In genomic region chr1:22772054-22772453, GRCh38 we compare ENCODE assay signal across 19 cellular contexts.
A peak's percentile ranks its signal among the peaks of the same experiment; 100 is the strongest.
DNase-seq lines count a peak whose midpoint lies in the region; ATAC-seq and TF ChIP-seq lines count a peak whose summit lies in the region.
"Had no signal": no experiment of that assay in that cellular context is flagged by ENCODE, and none has a peak within 500 bp of the region (broad histone marks: within the 10 kb centered on the region; RNA-seq: fewer than 3 reads in every experiment).

No MANE protein-coding gene starts in this region.

- intact Hi-C loops in right cardiac atrium (cut with DNase I), result no loop called here
- intact Hi-C loops in Right ventricle myocardium inferior (cut with DNase I), result no loop called here
- intact Hi-C loops in OCI-LY7 (cut with micrococcal nuclease; ENCODE audit: unreplicated experiment), result no loop called here
- intact Hi-C loops in mammary epithelial cell (cut with micrococcal nuclease), result no loop called here
- intact Hi-C loops in PC-9 (cut with micrococcal nuclease; ENCODE audit: unreplicated experiment), result no loop called here

- no peaks in the 10 kb centered on the region for H3K27me3 ChIP-seq in right cardiac atrium (ENCODE audit: control insufficient read depth, insufficient read depth)
- H3K27me3 ChIP-seq in mammary epithelial cell (ENCODE audit: insufficient read depth, low read length), result no peaks in the 10 kb centered on the region
- no peaks in the 10 kb centered on the region for H3K27me3 ChIP-seq in PC-9 (ENCODE audit: insufficient read depth, low read depth)

- no peaks in the 10 kb centered on the region for H3K79me2 ChIP-seq in OCI-LY7 (ENCODE audit: insufficient read depth, low read depth, low read length)
- H3K79me2 ChIP-seq in mammary epithelial cell (ENCODE audit: insufficient read depth, low read length), result no peaks in the 10 kb centered on the region
- no peaks in the 10 kb centered on the region for H3K79me2 ChIP-seq in PC-9 (ENCODE audit: low read depth)

- no peaks in the 10 kb centered on the region for H3F3A ChIP-seq in PC-9 (ENCODE audit: insufficient read depth, low read depth)

- H3K4me2 ChIP-seq in OCI-LY7 (ENCODE audit: low read length) (no peak overlapping the region), mammary epithelial cell (ENCODE audit: insufficient read depth, low read depth, low read length) (no peak overlapping the region), PC-9 (no peak overlapping the region)
- H3K4me2 ChIP-seq: GM23338 had no signal

- H3K36me3 ChIP-seq in mesodermal cell (ENCODE audit: control insufficient read depth, insufficient read depth, low read length) (no peaks in the 10 kb centered on the region), OCI-LY7 (ENCODE audit: insufficient read depth, low read length) (no peaks in the 10 kb centered on the region), mammary epithelial cell (ENCODE audit: insufficient read depth, low read length) (no peaks in the 10 kb centered on the region), PC-9 (ENCODE audit: low read depth) (no peaks in the 10 kb centered on the region)

- H4K20me1 ChIP-seq in OCI-LY7 (ENCODE audit: insufficient read depth, low read length) (no peaks in the 10 kb centered on the region), mammary epithelial cell (ENCODE audit: insufficient read depth, low read length) (no peaks in the 10 kb centered on the region), PC-9 (ENCODE audit: insufficient read depth) (no peaks in the 10 kb centered on the region)

- in situ Hi-C loops in mammary epithelial cell (cut with MboI; ENCODE audit: low sequenced_read_pairs in 2 of 2), result no loop called here

- DNase-seq in right cardiac atrium (peak; percentile 73 to 86 (median 76)), Right ventricle myocardium inferior (ENCODE audit: missing footprints) (no peak), putamen (ENCODE audit: low spot score) (peak; percentile 63), OCI-LY7 (ENCODE audit: low spot score) (no peak), mammary epithelial cell (no peak), PC-9 (no peak)
- DNase-seq: ACHN; activated CD4-positive, alpha-beta T cell treated with anti-CD3 and anti-CD28 coated beads, Interleukin-2, amount 50 U/mL, for 48 hours; activated T-cell treated with anti-CD3 and anti-CD28 coated beads for 4 hours; GDM1; Kasumi-1; kidney; mucosa of descending colon; NCI-H2171 treated with DMSO at 0.1 percent for 48 hours; NCI-H82 had no signal

- ATAC-seq in right cardiac atrium (peak; percentile 60 to 62), Right ventricle myocardium inferior (no peak), GM19397 (IDR thresholded peaks at IDR 0.05; ENCODE audit: unreplicated experiment) (no peak)
- ATAC-seq: GM23338, mucosa of descending colon, WTC11 had no signal

- H3K27ac ChIP-seq in right cardiac atrium (ENCODE audit: low read length) (no peak overlapping the region), mesodermal cell (ENCODE audit: low read depth, low read length, severe bottlenecking) (peak overlapping the region; percentile 49), OCI-LY7 (ENCODE audit: low read depth, low read length, poor library complexity, severe bottlenecking) (no peak overlapping the region), mammary epithelial cell (ENCODE audit: insufficient read depth, low read depth, low read length) (no peak overlapping the region), PC-9 (no peak overlapping the region)

- H3K9ac ChIP-seq in mammary epithelial cell (ENCODE audit: insufficient read depth, low read length), result no peak overlapping the region

- no TSS peak for BruUV-seq in OCI-LY7 (replicated peaks; lab: Mats Ljungman, UMichigan)
- no TSS peak for BruUV-seq in mammary epithelial cell (replicated peaks; lab: Mats Ljungman, UMichigan)
- no TSS peak for BruUV-seq in PC-9 (replicated peaks; lab: Mats Ljungman, UMichigan)

- H2AFZ ChIP-seq in OCI-LY7 (ENCODE audit: low read length), result no peak overlapping the region
- no peak overlapping the region for H2AFZ ChIP-seq in mammary epithelial cell (ENCODE audit: low read depth, low read length)
- no peak overlapping the region for H2AFZ ChIP-seq in PC-9
- H2AFZ ChIP-seq: GM23338 had no signal

- CTCF ChIA-PET in OCI-LY7 (lab: Charles Lee; ENCODE audit: unreplicated experiment) (no interaction called here), mammary epithelial cell (lab: Charles Lee; ENCODE audit: low non-redundant PET) (no interaction called here), PC-9 (lab: Charles Lee) (no interaction called here)

- H3K4me3 ChIP-seq in right cardiac atrium (ENCODE audit: low read length), result no peak overlapping the region
- H3K4me3 ChIP-seq in mesodermal cell (ENCODE audit: extremely low read depth, insufficient read depth, low read length, poor library complexity, severe bottlenecking), result no peak overlapping the region
- no peak overlapping the region for H3K4me3 ChIP-seq in OCI-LY7 (ENCODE audit: low read depth, low read length, poor library complexity, severe bottlenecking)
- no peak overlapping the region for H3K4me3 ChIP-seq in mammary epithelial cell (replicated peaks in 1 of 3; ENCODE audit: insufficient read depth in 1 of 3, low read depth in 2 of 3, low read length in 3 of 3)
- no peak overlapping the region for H3K4me3 ChIP-seq in PC-9
- H3K4me3 ChIP-seq: GM23338, mucosa of descending colon had no signal

- POLR2A ChIA-PET in OCI-LY7 (lab: Charles Lee), result no interaction called here
- POLR2A ChIA-PET in PC-9 (lab: Charles Lee; ENCODE audit: unreplicated experiment), result no interaction called here

- peaks cover 6% of the 10 kb centered on the region for H3K4me1 ChIP-seq in right cardiac atrium (ENCODE audit: control insufficient read depth, insufficient read depth, low read length)
- no peaks in the 10 kb centered on the region for H3K4me1 ChIP-seq in mesodermal cell (ENCODE audit: control insufficient read depth, insufficient read depth, low read length, poor library complexity, severe bottlenecking)
- no peaks in the 10 kb centered on the region for H3K4me1 ChIP-seq in OCI-LY7 (ENCODE audit: insufficient read depth, low read length, poor library complexity, severe bottlenecking)
- no peaks in the 10 kb centered on the region for H3K4me1 ChIP-seq in mammary epithelial cell (ENCODE audit: insufficient read depth, low read length)
- H3K4me1 ChIP-seq in PC-9 (replicated peaks; ENCODE audit: insufficient read depth), result no peaks in the 10 kb centered on the region

- 61% methylated on average over 14 of the region's 14 CpGs for WGBS in right cardiac atrium
- WGBS in mesodermal cell (ENCODE audit: insufficient coverage in 2 of 2), 2 experiments, result 81 to 95% methylated on average over 10 to 12 of the region's 14 CpGs
- 70% methylated on average over 9 of the region's 14 CpGs for WGBS in mammary epithelial cell (ENCODE audit: low coverage, missing lambda C conversion rate)

- H3K9me2 ChIP-seq in OCI-LY7 (ENCODE audit: insufficient read depth, low read length) (no peaks in the 10 kb centered on the region), PC-9 (ENCODE audit: insufficient read depth) (no peaks in the 10 kb centered on the region)

- TF ChIP-seq CTCF in OCI-LY7 (conservative IDR thresholded peaks at IDR 0.05; ENCODE audit: low read length), result no peak
- no peak for TF ChIP-seq CTCF in mammary epithelial cell (conservative IDR thresholded peaks at IDR 0.05 in 1 of 2, IDR thresholded peaks at IDR 0.05 in 1 of 2; ENCODE audit: extremely low read depth in 1 of 2, insufficient read depth in 1 of 2, low read depth in 1 of 2, low read length in 2 of 2)
- no peak for TF ChIP-seq CTCF in PC-9 (conservative IDR thresholded peaks at IDR 0.05)

- H3K9me3 ChIP-seq in right cardiac atrium (ENCODE audit: control insufficient read depth, low read length) (no peaks in the 10 kb centered on the region), mesodermal cell (ENCODE audit: control insufficient read depth, low read length) (no peaks in the 10 kb centered on the region), OCI-LY7 (ENCODE audit: low read length) (no peaks in the 10 kb centered on the region), mammary epithelial cell (replicated peaks; ENCODE audit: insufficient read depth, low read length) (no peaks in the 10 kb centered on the region), PC-9 (ENCODE audit: insufficient read depth, low read depth) (no peaks in the 10 kb centered on the region)
- H3K9me3 ChIP-seq: mucosa of descending colon had no signal

- dilution Hi-C loops in mammary epithelial cell (cut with HindIII; ENCODE audit: low sequenced_read_pairs), result no loop called here

Comparison
In these comparisons a context has a peak if more than half of its experiments do, and no peak if none do; other contexts are left out.
1. ATAC-seq: peak in right cardiac atrium (2 of 2); none in Right ventricle myocardium inferior (single experiment) and GM19397 (single experiment).
2. DNase-seq: peak in right cardiac atrium (3 of 3) and putamen (single experiment); none in Right ventricle myocardium inferior (single experiment), OCI-LY7 (single experiment), mammary epithelial cell (single experiment) and PC-9 (0 of 2).